In the genomic region with DNA sequence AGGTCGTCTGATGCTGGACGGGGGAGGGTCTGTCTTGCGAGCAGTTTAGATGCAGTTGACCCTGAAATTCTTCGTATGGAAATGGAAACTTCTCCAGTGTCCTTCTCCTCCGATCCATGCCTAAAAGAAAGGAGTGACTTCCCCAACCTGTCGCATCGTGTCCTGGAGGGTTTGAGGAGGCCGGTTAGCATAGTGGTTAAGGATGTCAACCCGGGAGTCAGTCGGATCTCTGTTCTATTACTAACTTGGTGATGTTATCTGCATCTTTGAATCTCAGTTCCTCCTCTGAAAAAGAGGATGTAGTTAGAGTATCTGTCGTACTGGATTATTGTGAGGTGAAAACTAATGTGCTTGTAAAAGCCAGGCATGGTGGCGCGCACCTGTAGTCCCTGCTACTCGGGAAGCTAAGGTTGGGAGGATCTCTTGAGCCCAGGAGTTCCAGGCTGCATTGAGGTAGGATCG, we compare ENCODE assay signal across 10 cellular contexts. TPM values are rescaled to one million over a fixed set of nuclear protein-coding genes. Genes with fewer than 3 reads are reported as not detected.
A peak's percentile ranks its signal among the peaks of the same experiment; 100 is the strongest.
DNase-seq lines count a peak whose midpoint lies in the region; ATAC-seq and TF ChIP-seq lines count a peak whose summit lies in the region.
"Had no signal": no experiment of that assay in that cellular context is flagged by ENCODE, and none has a peak within 500 bp of the region (broad histone marks: within the 10 kb centered on the region; RNA-seq: fewer than 3 reads in every experiment).

No MANE protein-coding gene starts in this region.

- in situ Hi-C loops in KBM-7 (cut with MboI; ENCODE audit: low pct_unique_long_range_greater_than_20kb, low sequenced_read_pairs), result no loop called here

- H2AFZ ChIP-seq in neural progenitor cell (replicated peaks), result peak overlapping the region; percentile 88

- TF ChIP-seq CTCF in GM06990 (IDR thresholded peaks at IDR 0.05; ENCODE audit: insufficient read depth, low read length, poor library complexity, severe bottlenecking) (no peak), neural progenitor cell (IDR thresholded peaks at IDR 0.05) (no peak)

- ATAC-seq in GM19397 (IDR thresholded peaks at IDR 0.05; ENCODE audit: unreplicated experiment) (no peak), HG03460 (IDR thresholded peaks at IDR 0.05; ENCODE audit: unreplicated experiment) (no peak)

- H3K79me2 ChIP-seq in neural progenitor cell (ENCODE audit: low read depth), result peaks cover 23% of the 10 kb centered on the region

- no peaks in the 10 kb centered on the region for H3K9me3 Mint-ChIP-seq in neural progenitor cell

- no peak overlapping the region; the same call in 1 of the 2 replicates for H3K4me3 ChIP-seq in GM06990 (replicated peaks; ENCODE audit: low read depth, low read length)
- H3K4me3 ChIP-seq in duodenal mucosa (ENCODE audit: low read depth in 1 of 2, low read length in 2 of 2), result peak overlapping the region; percentile 60 to 62
- peak overlapping the region; percentile 73 for H3K4me3 ChIP-seq in neural progenitor cell

- H3K4me1 Mint-ChIP-seq in neural progenitor cell, result peaks cover 10% of the 10 kb centered on the region

- H3K9me3 ChIP-seq in duodenal mucosa (ENCODE audit: control insufficient read depth in 1 of 2, low read length in 2 of 2), result no peaks in the 10 kb centered on the region
- H3K9me3 ChIP-seq in neural progenitor cell (ENCODE audit: low read depth), result no peaks in the 10 kb centered on the region
- H3K9me3 ChIP-seq: upper lobe of left lung had no signal

- H3K9ac ChIP-seq in duodenal mucosa (ENCODE audit: low read depth in 1 of 2, low read length in 2 of 2) (no peak overlapping the region), neural progenitor cell (no peak overlapping the region)

- H3K36me3 Mint-ChIP-seq in neural progenitor cell, result no peaks in the 10 kb centered on the region

- peaks cover 0 to 13% of the 10 kb centered on the region in 2 donors for H3K4me1 ChIP-seq in duodenal mucosa (ENCODE audit: control insufficient read depth in 1 of 2, insufficient read depth in 2 of 2, low read length in 2 of 2)
- peaks cover 8% of the 10 kb centered on the region for H3K4me1 ChIP-seq in neural progenitor cell

- no peaks in the 10 kb centered on the region for H3F3A ChIP-seq in neural progenitor cell (ENCODE audit: low read depth)

- H3K27me3 Mint-ChIP-seq in neural progenitor cell (ENCODE audit: insufficient read depth, low read depth), result peaks cover 6% of the 10 kb centered on the region

- H4K20me1 ChIP-seq in neural progenitor cell (ENCODE audit: low read depth), result no peaks in the 10 kb centered on the region

- H3K27me3 ChIP-seq in GM06990 (replicated peaks; ENCODE audit: control insufficient read depth, insufficient read depth, low read length), result peaks cover 3% of the 10 kb centered on the region
- H3K27me3 ChIP-seq in duodenal mucosa (ENCODE audit: control insufficient read depth in 1 of 2, insufficient read depth in 2 of 2, low read length in 2 of 2), result peaks cover 26 to 29% of the 10 kb centered on the region in 2 donors
- peaks cover 3% of the 10 kb centered on the region for H3K27me3 ChIP-seq in neural progenitor cell

- DNase-seq in GM06990 (ENCODE audit: extremely low read depth, insufficient read length) (peak; percentile 12), KBM-7 (peak; percentile 37), neural progenitor cell (ENCODE audit: low spot score) (no peak), dedifferentiated amniotic fluid mesenchymal stem cell (ENCODE audit: extremely low spot score) (no peak), SHP77 treated with DMSO at 0.1 percent for 48 hours (lab: John Stamatoyannopoulos, UW) (no peak)
- DNase-seq: effector CD8-positive, alpha-beta T cell had no signal

- peak overlapping the region; percentile 97 for H3K4me3 Mint-ChIP-seq in neural progenitor cell

- H3K27ac ChIP-seq in duodenal mucosa (ENCODE audit: low read depth, low read length) (no peak overlapping the region), neural progenitor cell (no peak overlapping the region)
- H3K27ac ChIP-seq: upper lobe of left lung had no signal

- H3K36me3 ChIP-seq in GM06990 (ENCODE audit: control insufficient read depth, insufficient read depth, low read length) (no peaks in the 10 kb centered on the region), duodenal mucosa (ENCODE audit: control insufficient read depth in 1 of 2, insufficient read depth in 2 of 2, low read length in 2 of 2) (no peaks in the 10 kb centered on the region), neural progenitor cell (no peaks in the 10 kb centered on the region)
- H3K36me3 ChIP-seq: upper lobe of left lung had no signal

- peak overlapping the region; percentile 0 for H3K27ac Mint-ChIP-seq in neural progenitor cell

- H3K4me2 ChIP-seq in neural progenitor cell, result peak overlapping the region; percentile 88

RNA-seq across cellular contexts. Expression of a gene that starts 0.7 kb away (rescaled TPM):
- total RNA-seq in neural progenitor cell (ENCODE audit: low replicate concordance), result 4.2 and 5.6 TPM in 2 replicates

Comparison
In these comparisons a context has a peak if more than half of its experiments do, and no peak if none do; other contexts are left out.
1. DNase-seq: peak in GM06990 (single experiment) and KBM-7 (single experiment); none in neural progenitor cell (single experiment), dedifferentiated amniotic fluid mesenchymal stem cell (single experiment) and SHP77 treated with DMSO at 0.1 percent for 48 hours (single experiment).